20 cellular contexts compared by ENCODE assay signal in the genomic region with DNA sequence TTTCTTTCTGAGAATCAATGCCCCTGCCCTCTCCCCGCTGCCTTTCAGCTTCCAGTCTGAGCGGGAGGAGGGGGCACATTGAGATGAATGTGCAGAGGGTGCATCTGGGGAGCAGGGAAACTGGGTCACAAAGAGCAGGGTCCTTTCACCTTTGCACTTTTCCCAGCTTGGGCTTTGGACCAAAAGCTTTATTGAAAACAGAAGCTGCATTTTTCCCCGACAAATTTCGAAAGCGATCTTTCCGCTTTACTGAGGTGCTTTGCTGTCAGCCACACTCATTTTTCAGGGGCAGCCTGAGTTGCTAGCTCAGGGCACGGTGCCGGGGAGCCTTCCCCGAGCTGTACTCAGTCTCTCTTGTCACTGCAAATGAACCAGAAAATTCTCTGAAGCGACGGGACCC.
DNase-seq lines count a peak whose midpoint lies in the region; TF ChIP-seq lines count a peak whose summit lies in the region.
"Had no signal": no experiment of that assay in that cellular context is flagged by ENCODE, and none has a peak within 500 bp of the region (broad histone marks: within the 10 kb centered on the region; RNA-seq: fewer than 3 reads in every experiment).

No MANE protein-coding gene starts in this region.

- no peak overlapping the region for H2BK15ac ChIP-seq in mesendoderm (replicated peaks; ENCODE audit: low read depth)

- no peak overlapping the region for H4K8ac ChIP-seq in mesendoderm (ENCODE audit: low read depth, low read length)

- H3K27me3 ChIP-seq in dorsolateral prefrontal cortex (peaks cover 0 to 10% (median 0%) of the 10 kb centered on the region in 45 donors), mesendoderm (ENCODE audit: insufficient read depth, low read length, poor library complexity) (no peaks in the 10 kb centered on the region), subcutaneous abdominal adipose tissue (ENCODE audit: control insufficient read depth in 5 of 5, insufficient read depth in 4 of 5, low read length in 5 of 5) (no peaks in the 10 kb centered on the region), testis (no peaks in the 10 kb centered on the region)
- H3K27me3 ChIP-seq: suprapubic skin had no signal

- no peak overlapping the region for H2BK5ac ChIP-seq in mesendoderm (ENCODE audit: low read length)

- H3K27ac ChIP-seq in dorsolateral prefrontal cortex (no peak overlapping the region), mesendoderm (ENCODE audit: low read depth, low read length) (no peak overlapping the region), subcutaneous abdominal adipose tissue (ENCODE audit: low read depth, low read length) (no peak overlapping the region), testis (no peak overlapping the region)
- H3K27ac ChIP-seq: C4-2B, left ventricle myocardium inferior, suprapubic skin had no signal

- H3K36me3 ChIP-seq in mesendoderm (ENCODE audit: control insufficient read depth, insufficient read depth, low read length): no peaks in the 10 kb centered on the region
- no peaks in the 10 kb centered on the region for H3K36me3 ChIP-seq in subcutaneous abdominal adipose tissue (ENCODE audit: control insufficient read depth in 5 of 5, insufficient read depth in 5 of 5, low read length in 5 of 5)
- no peaks in the 10 kb centered on the region for H3K36me3 ChIP-seq in testis (ENCODE audit: low read depth, missing control alignments)
- H3K36me3 ChIP-seq: left ventricle myocardium inferior, suprapubic skin had no signal

- H2AK5ac ChIP-seq in mesendoderm (ENCODE audit: low read length): no peak overlapping the region

- H3K23ac ChIP-seq in mesendoderm (ENCODE audit: low read length): no peak overlapping the region

- peak; percentile 35 for DNase-seq in NCI-H345 (lab: John Stamatoyannopoulos, UW)
- peak in 1 of 10 donors; percentile 18 for DNase-seq in dorsolateral prefrontal cortex
- no peak for DNase-seq in mesendoderm
- no peak for DNase-seq in activated CD4-positive, alpha-beta T cell treated with anti-CD3 and anti-CD28 coated beads for 48 hours
- DNase-seq in posterior vena cava (ENCODE audit: low spot score): no peak
- no peak for DNase-seq in testis
- DNase-seq: activated CD4-positive, alpha-beta T cell treated with anti-CD3 and anti-CD28 coated beads, Interleukin-2, amount 10 ng/mL, durations not matched to agents 7 days and 5 days; activated naive CD4-positive, alpha-beta T cell; DMS153; erythroblast; left ventricle myocardium inferior; NCI-H1694; NCI-H446 treated with DMSO at 0.1 percent for 48 hours; posterior cingulate gyrus; RPMI8226; stimulated activated CD8-positive, alpha-beta memory T cell treated with anti-CD3 and anti-CD28 coated beads, Interleukin-4, amount 100 ng/mL, for 48 hours had no signal

- peak overlapping the region in 40 of 59 donors; percentile 1 to 58 (median 30) for H3K4me3 ChIP-seq in dorsolateral prefrontal cortex
- no peak overlapping the region for H3K4me3 ChIP-seq in mesendoderm (ENCODE audit: low read length)
- peak overlapping the region; percentile 0 to 66 (median 28) for H3K4me3 ChIP-seq in subcutaneous abdominal adipose tissue (ENCODE audit: low read depth in 1 of 5, low read length in 5 of 5)
- no peak overlapping the region for H3K4me3 ChIP-seq in testis
- H3K4me3 ChIP-seq: left ventricle myocardium inferior, smooth muscle cell, suprapubic skin had no signal

- TF ChIP-seq CTCF in dorsolateral prefrontal cortex (IDR thresholded peaks at IDR 0.05 in 54 of 56, conservative IDR thresholded peaks at IDR 0.05 in 2 of 56; ENCODE audit: low read depth in 1 of 56, partially characterized antibody in 56 of 56): no peak
- no peak for TF ChIP-seq CTCF in testis (IDR thresholded peaks at IDR 0.05)

- no peaks in the 10 kb centered on the region for H3K79me1 ChIP-seq in mesendoderm (ENCODE audit: low read length)

- peaks cover 3% of the 10 kb centered on the region for H3K4me1 ChIP-seq in mesendoderm (ENCODE audit: control insufficient read depth, low read depth, low read length)
- H3K4me1 ChIP-seq in subcutaneous abdominal adipose tissue (ENCODE audit: control insufficient read depth in 5 of 5, insufficient read depth in 5 of 5, low read length in 5 of 5): peaks cover 0 to 24% (median 5%) of the 10 kb centered on the region in 5 donors
- H3K4me1 ChIP-seq in testis: no peaks in the 10 kb centered on the region
- H3K4me1 ChIP-seq: left ventricle myocardium inferior, suprapubic skin had no signal

- peak overlapping the region; percentile 31 for H3K18ac ChIP-seq in mesendoderm (ENCODE audit: low read length)

- no peak overlapping the region for H2BK120ac ChIP-seq in mesendoderm (ENCODE audit: low read depth, low read length)

- H3K9ac ChIP-seq in mesendoderm (ENCODE audit: low read length) (no peak overlapping the region), subcutaneous abdominal adipose tissue (ENCODE audit: low read length in 5 of 5) (peak overlapping the region in 2 of 5 donors; percentile 45 to 56)

- no peaks in the 10 kb centered on the region for H3K9me3 ChIP-seq in subcutaneous abdominal adipose tissue (ENCODE audit: control insufficient read depth in 5 of 5, low read length in 5 of 5)
- no peaks in the 10 kb centered on the region for H3K9me3 ChIP-seq in testis
- H3K9me3 ChIP-seq: left ventricle myocardium inferior, suprapubic skin had no signal

- H3K56ac ChIP-seq in mesendoderm (ENCODE audit: low read length): no peak overlapping the region

- no peak overlapping the region for H4K5ac ChIP-seq in mesendoderm (ENCODE audit: low read length)

- no CpG with 5 or more reads among the region's 11 CpGs for WGBS in mesendoderm (ENCODE audit: extremely low coverage, insufficient coverage, low lambda C conversion rate)
- 71 to 80% methylated on average over 11 of the region's 11 CpGs for WGBS in testis, 2 donors

- no peaks in the 10 kb centered on the region for H3K79me2 ChIP-seq in mesendoderm (ENCODE audit: control insufficient read depth, insufficient read depth, low read length)

- no peak overlapping the region for H3K4ac ChIP-seq in mesendoderm (ENCODE audit: low read depth, low read length)

- no peak overlapping the region for H3K4me2 ChIP-seq in mesendoderm (ENCODE audit: low read length)
- H3K4me2 ChIP-seq: smooth muscle cell had no signal

- intact Hi-C loops in dorsolateral prefrontal cortex (cut with DNase I) (no loop called here), posterior vena cava (cut with DNase I) (no loop called here), testis (cut with DNase I; ENCODE audit: low total_unique reads) (no loop called here)

- TF ChIP-seq POLR2A in testis (IDR thresholded peaks at IDR 0.05): no peak

Comparison
In these comparisons a context has a peak if more than half of its experiments do, and no peak if none do; other contexts are left out.
1. H3K4me3 ChIP-seq: peak in dorsolateral prefrontal cortex (40 of 59) and subcutaneous abdominal adipose tissue (5 of 5); none in mesendoderm (single experiment) and testis (0 of 2).